Comparison of ENCODE assay signal across 15 cellular contexts in genomic region chr3:129235310-129235917, GRCh38.
"Had no signal": no experiment of that assay in that cellular context is flagged by ENCODE, and none has a peak within 500 bp of the region (broad histone marks: within the 10 kb centered on the region; RNA-seq: fewer than 3 reads in every experiment).

No MANE protein-coding gene starts in this region.

- H3K27me3 Mint-ChIP-seq: activated CD4-positive, alpha-beta T cell treated with anti-CD3 and anti-CD28 coated beads for 36 hours had no signal

- H3K9me3 ChIP-seq: body of pancreas had no signal

- H3K4me3 Mint-ChIP-seq: activated CD4-positive, alpha-beta T cell treated with anti-CD3 and anti-CD28 coated beads for 36 hours; effector memory CD8-positive, alpha-beta T cell; immature natural killer cell; natural killer cell; type B pancreatic cell had no signal

- H3K27ac Mint-ChIP-seq: activated CD4-positive, alpha-beta T cell treated with anti-CD3 and anti-CD28 coated beads for 36 hours; effector memory CD8-positive, alpha-beta T cell; immature natural killer cell; natural killer cell; type B pancreatic cell had no signal

- ATAC-seq: activated CD4-positive, alpha-beta T cell treated with anti-CD3 and anti-CD28 coated beads for 36 hours; body of pancreas; effector memory CD8-positive, alpha-beta T cell; left ventricle myocardium superior; natural killer cell; stimulated activated naive CD8-positive, alpha-beta T cell treated with anti-CD3 and anti-CD28 coated beads, Interleukin-15, Interleukin-2, amounts not matched to agents 100 U/mL and 50 U/mL, for 24 hours had no signal

- H3K36me3 Mint-ChIP-seq: immature natural killer cell, natural killer cell, type B pancreatic cell had no signal

- H3K4me3 ChIP-seq: body of pancreas had no signal

- FAIRE-seq: TTC549 had no signal

- H3K4me1 ChIP-seq: body of pancreas had no signal

- DNase-seq: activated CD4-positive, alpha-beta T cell treated with anti-CD3 and anti-CD28 coated beads for 36 hours; activated naive CD4-positive, alpha-beta T cell; body of pancreas; effector memory CD8-positive, alpha-beta T cell; immature natural killer cell; kidney glomerular epithelial cell; left ventricle myocardium superior; natural killer cell; stimulated activated CD4-positive, alpha-beta T cell treated with anti-CD3 and anti-CD28 coated beads, Interleukin-12 subunit alpha, Interleukin-12 subunit beta, amount 100 ng/mL, for 4 hours; stimulated activated CD4-positive, alpha-beta T cell treated with anti-CD3 and anti-CD28 coated beads, Interleukin-1b, Interleukin-23, amount 100 ng/mL, for 48 hours; stimulated activated CD8-positive, alpha-beta memory T cell treated with anti-CD3 and anti-CD28 coated beads, Interleukin-4, amount 100 ng/mL, for 48 hours; stimulated activated naive CD8-positive, alpha-beta T cell treated with anti-CD3 and anti-CD28 coated beads, Interleukin-15, Interleukin-2, amounts not matched to agents 100 U/mL and 50 U/mL, for 24 hours; SW 1271 had no signal

- H3K9me3 Mint-ChIP-seq: effector memory CD8-positive, alpha-beta T cell; immature natural killer cell; natural killer cell; type B pancreatic cell had no signal

- H3K27me3 ChIP-seq: body of pancreas had no signal
